ENCODE assay signal across 8 cellular contexts in genomic region chr1:17538428-17539130, GRCh38. TPM values are rescaled to one million over a fixed set of nuclear protein-coding genes. Genes with fewer than 3 reads are reported as not detected.
A peak's percentile ranks its signal among the peaks of the same experiment; 100 is the strongest.
DNase-seq lines count a peak whose midpoint lies in the region; ATAC-seq and TF ChIP-seq lines count a peak whose summit lies in the region.

No MANE protein-coding gene starts in this region.

- peaks cover 29% of the 10 kb centered on the region for H3K4me1 ChIP-seq in GM23338 (ENCODE audit: insufficient read depth)
- peaks cover 0 to 48% (median 8%) of the 10 kb centered on the region in 4 donors for H3K4me1 ChIP-seq in Peyer's patch
- peaks cover 0 to 31% of the 10 kb centered on the region in 2 donors for H3K4me1 ChIP-seq in right atrium auricular region

- H3K79me2 ChIP-seq in GM23338 (replicated peaks; ENCODE audit: insufficient read depth): peaks cover 26% of the 10 kb centered on the region

- peaks cover 31% of the 10 kb centered on the region for H3K4me1 Mint-ChIP-seq in GM23338
- peaks cover 2% of the 10 kb centered on the region for H3K4me1 Mint-ChIP-seq in activated CD4-positive, alpha-beta memory T cell treated with anti-CD3 and anti-CD28 coated beads, Interleukin-2, amount 10 ng/mL, durations not matched to agents 7 days and 5 days

- POLR2A ChIA-PET in activated CD4-positive, alpha-beta memory T cell treated with anti-CD3 and anti-CD28 coated beads, Interleukin-2, amount 10 ng/mL, durations not matched to agents 7 days and 5 days (lab: Charles Lee): no interaction called here

- no peaks in the 10 kb centered on the region for H3K27me3 ChIP-seq in GM23338 (ENCODE audit: insufficient read depth)
- H3K27me3 ChIP-seq in Peyer's patch: no peaks in the 10 kb centered on the region
- no peaks in the 10 kb centered on the region for H3K27me3 ChIP-seq in right atrium auricular region

- TF ChIP-seq CTCF in GM23338 (conservative IDR thresholded peaks at IDR 0.05; ENCODE audit: low read depth in 2 of 2) (no peak), Peyer's patch (IDR thresholded peaks at IDR 0.05) (no peak), right atrium auricular region (IDR thresholded peaks at IDR 0.05) (no peak)

- no peaks in the 10 kb centered on the region; the same call in 2 of the 3 replicates for H3K9me3 Mint-ChIP-seq in GM23338
- no peaks in the 10 kb centered on the region for H3K9me3 Mint-ChIP-seq in activated CD4-positive, alpha-beta memory T cell treated with anti-CD3 and anti-CD28 coated beads, Interleukin-2, amount 10 ng/mL, durations not matched to agents 7 days and 5 days

- H3K4me2 ChIP-seq in GM23338: peak overlapping the region; percentile 90

- H3K4me3 ChIP-seq in GM23338 (peak overlapping the region; percentile 63), Peyer's patch (peak overlapping the region in 2 of 4 donors; percentile 80 to 82), right atrium auricular region (no peak overlapping the region)

- DNase-seq in GM23338 (ENCODE audit: low spot score) (peak; percentile 94), Peyer's patch (no peak), right atrium auricular region (ENCODE audit: low spot score) (peak; percentile 70), sciatic nerve (ENCODE audit: low spot score) (no peak), AML-193 (lab: John Stamatoyannopoulos, UW) (no peak), amniotic stem cell (lab: John Stamatoyannopoulos, UW) (no peak)
- no peak for DNase-seq in activated CD4-positive, alpha-beta memory T cell treated with anti-CD3 and anti-CD28 coated beads, Interleukin-2, amount 10 ng/mL, durations not matched to agents 7 days and 5 days

- intact Hi-C loops in sciatic nerve (cut with DNase I): no loop called here

- CTCF ChIA-PET in activated CD4-positive, alpha-beta memory T cell treated with anti-CD3 and anti-CD28 coated beads, Interleukin-2, amount 10 ng/mL, durations not matched to agents 7 days and 5 days (lab: Charles Lee): no interaction called here

- H3K27ac ChIP-seq in GM23338 (ENCODE audit: low read depth): peak overlapping the region; percentile 81
- H3K27ac ChIP-seq in Peyer's patch: peak overlapping the region; percentile 68 to 88 (median 77)
- H3K27ac ChIP-seq in right atrium auricular region: peak overlapping the region; percentile 80 to 89

- no peaks in the 10 kb centered on the region for H3K36me3 ChIP-seq in GM23338 (ENCODE audit: insufficient read depth)
- H3K36me3 ChIP-seq in Peyer's patch: no peaks in the 10 kb centered on the region
- H3K36me3 ChIP-seq in right atrium auricular region: no peaks in the 10 kb centered on the region

- peak overlapping the region; percentile 63 for H3K27ac Mint-ChIP-seq in GM23338
- H3K27ac Mint-ChIP-seq in activated CD4-positive, alpha-beta memory T cell treated with anti-CD3 and anti-CD28 coated beads, Interleukin-2, amount 10 ng/mL, durations not matched to agents 7 days and 5 days: no peak overlapping the region

- H3K4me3 Mint-ChIP-seq in GM23338: peak overlapping the region; percentile 79
- no peak overlapping the region for H3K4me3 Mint-ChIP-seq in activated CD4-positive, alpha-beta memory T cell treated with anti-CD3 and anti-CD28 coated beads, Interleukin-2, amount 10 ng/mL, durations not matched to agents 7 days and 5 days

- peak; percentile 54 for ATAC-seq in GM23338
- ATAC-seq in sciatic nerve: peak; percentile 6
- no peak for ATAC-seq in HG02938 (IDR thresholded peaks at IDR 0.05; ENCODE audit: unreplicated experiment)

- H3K9me3 ChIP-seq in Peyer's patch (no peaks in the 10 kb centered on the region), right atrium auricular region (no peaks in the 10 kb centered on the region)

- H2AFZ ChIP-seq in GM23338: peak overlapping the region; percentile 63; the same call in 1 of the 2 replicates

- H4K20me1 ChIP-seq in GM23338 (replicated peaks; ENCODE audit: insufficient read depth): no peaks in the 10 kb centered on the region

- peaks cover 17% of the 10 kb centered on the region for H3F3A ChIP-seq in GM23338 (replicated peaks; ENCODE audit: low read depth)

- no peaks in the 10 kb centered on the region for H3K9me2 ChIP-seq in GM23338 (ENCODE audit: insufficient read depth)

- no peak for TF ChIP-seq POLR2A in Peyer's patch (IDR thresholded peaks at IDR 0.05)

- peaks cover 11% of the 10 kb centered on the region for H3K27me3 Mint-ChIP-seq in GM23338 (ENCODE audit: insufficient read depth, low read depth, poor library complexity)
- peaks cover 33% of the 10 kb centered on the region for H3K27me3 Mint-ChIP-seq in activated CD4-positive, alpha-beta memory T cell treated with anti-CD3 and anti-CD28 coated beads, Interleukin-2, amount 10 ng/mL, durations not matched to agents 7 days and 5 days

- H3K36me3 Mint-ChIP-seq in GM23338 (ENCODE audit: low read depth): no peaks in the 10 kb centered on the region; the same call in 2 of the 3 replicates
- H3K36me3 Mint-ChIP-seq in activated CD4-positive, alpha-beta memory T cell treated with anti-CD3 and anti-CD28 coated beads, Interleukin-2, amount 10 ng/mL, durations not matched to agents 7 days and 5 days (ENCODE audit: low read depth): no peaks in the 10 kb centered on the region

TF ChIP-seq in GM23338, 12 proteins besides CTCF, POLR2A, EP300 and RAD21:
- TF ChIP-seq ZNF331 (CRISPR knock-in tag; IDR thresholded peaks at IDR 0.05; ENCODE audit: low read depth): no peak
- no peak for TF ChIP-seq JUNB (IDR thresholded peaks at IDR 0.05; ENCODE audit: unreplicated experiment)

RNA-seq across cellular contexts. Expression of gene ARHGEF10L, which starts 0.9 kb away (rescaled TPM):
- total RNA-seq in GM23338 (2014; rRNA removed; shearing (Covaris generic)): 37.9 and 46.8 TPM in 2 replicates
- 12.1 and 13.4 TPM in 2 replicates for polyA plus RNA-seq in GM23338 (2016; fragmentation: Nextera tagmentation; extraction: Ambion mirVana)
- total RNA-seq in Peyer's patch (100 to 1,000 TPM in 3 of 4 donors, 10 to 100 TPM in 1; 72.7 to 177 (median 156) TPM), right atrium auricular region (10 to 100 TPM; 49.3 to 52.2 TPM), sciatic nerve (34.3 TPM)
- not detected for total RNA-seq in activated CD4-positive, alpha-beta memory T cell treated with anti-CD3 and anti-CD28 coated beads, Interleukin-2, amount 10 ng/mL, durations not matched to agents 7 days and 5 days

Comparison
In these comparisons a context has a peak if more than half of its experiments do, and no peak if none do; other contexts are left out.
1. DNase-seq: peak in GM23338 (single experiment) and right atrium auricular region (single experiment); none in Peyer's patch (0 of 3), sciatic nerve (single experiment), AML-193 (0 of 2), activated CD4-positive, alpha-beta memory T cell treated with anti-CD3 and anti-CD28 coated beads, Interleukin-2, amount 10 ng/mL, durations not matched to agents 7 days and 5 days (single experiment) and amniotic stem cell (single experiment).
2. RNA of gene ARHGEF10L, which starts 0.9 kb away (total RNA-seq): 72.7 to 177 TPM in Peyer's patch, 49.3 to 52.2 TPM in right atrium auricular region, 37.9 to 46.8 TPM in GM23338 and 34.3 TPM in sciatic nerve (single experiment); not detected in activated CD4-positive, alpha-beta memory T cell treated with anti-CD3 and anti-CD28 coated beads, Interleukin-2, amount 10 ng/mL, durations not matched to agents 7 days and 5 days; every median in the first group is over 10 times any median in the second.
3. Peak in every context shown above with its lines, with median percentiles within 50 percentile points of each other: H3K27ac ChIP-seq.